In genomic region chr6:136338486-136338885, GRCh38 we compare ENCODE assay signal across 24 cellular contexts. TPM values are rescaled to one million over a fixed set of nuclear protein-coding genes. Genes with fewer than 3 reads are reported as not detected.
DNase-seq lines count a peak whose midpoint lies in the region; ATAC-seq, FAIRE-seq and TF ChIP-seq lines count a peak whose summit lies in the region.
"Had no signal": no experiment of that assay in that cellular context is flagged by ENCODE, and none has a peak within 500 bp of the region (broad histone marks: within the 10 kb centered on the region; RNA-seq: fewer than 3 reads in every experiment).

No MANE protein-coding gene starts in this region.

- no peaks in the 10 kb centered on the region for H3K4me1 ChIP-seq in Loucy (ENCODE audit: insufficient read depth, low read length, poor library complexity, severe bottlenecking)
- no peaks in the 10 kb centered on the region for H3K4me1 ChIP-seq in mucosa of descending colon (ENCODE audit: low read depth)
- H3K4me1 ChIP-seq: colonic mucosa, right lobe of liver had no signal

- H3K9me3 ChIP-seq in Loucy (ENCODE audit: insufficient read depth, low read depth, low read length): no peaks in the 10 kb centered on the region
- H3K9me3 ChIP-seq in mucosa of descending colon: no peaks in the 10 kb centered on the region
- H3K9me3 ChIP-seq: colonic mucosa, pancreas, right lobe of liver, upper lobe of left lung had no signal

- H3K4me2 ChIP-seq in Loucy (ENCODE audit: low read depth, low read length, poor library complexity, severe bottlenecking): no peak overlapping the region

- no peak for FAIRE-seq in GM19239 (lab: Jason Lieb, UNC)
- FAIRE-seq: GM12891, pancreas had no signal

- no peaks in the 10 kb centered on the region for H3F3A ChIP-seq in Loucy (ENCODE audit: low read depth)

- H3K36me3 ChIP-seq in Loucy (ENCODE audit: insufficient read depth, low read length) (no peaks in the 10 kb centered on the region), mucosa of descending colon (ENCODE audit: low read depth) (no peaks in the 10 kb centered on the region)
- H3K36me3 ChIP-seq: colonic mucosa, pancreas, right lobe of liver, upper lobe of left lung had no signal

- no peaks in the 10 kb centered on the region for H3K79me2 ChIP-seq in Loucy (ENCODE audit: insufficient read depth, low read length)

- intact Hi-C loops in mucosa of descending colon (cut with DNase I, micrococcal nuclease): no loop called here

- H3K4me3 ChIP-seq in Loucy (ENCODE audit: low read length, poor library complexity, severe bottlenecking): no peak overlapping the region
- no peak overlapping the region for H3K4me3 ChIP-seq in choroid plexus epithelial cell (ENCODE audit: low read depth, low read length)
- no peak overlapping the region for H3K4me3 ChIP-seq in mucosa of descending colon
- H3K4me3 ChIP-seq: colonic mucosa, pancreas, right lobe of liver, upper lobe of left lung had no signal

- no peaks in the 10 kb centered on the region for H3K9me2 ChIP-seq in Loucy (replicated peaks; ENCODE audit: low read depth, low read length)

- H3K9ac ChIP-seq in Loucy (ENCODE audit: low read depth, low read length, poor library complexity, severe bottlenecking): no peak overlapping the region

- no peak overlapping the region for H2AFZ ChIP-seq in Loucy (ENCODE audit: low read length)

- H3K27ac ChIP-seq in C4-2B: no peak overlapping the region; the same call in 1 of the 2 replicates
- H3K27ac ChIP-seq: colonic mucosa, pancreas, right lobe of liver, upper lobe of left lung had no signal

- DNase-seq in choroid plexus epithelial cell (ENCODE audit: low read depth) (no peak), mucosa of descending colon (no peak), NCI-H128 (lab: John Stamatoyannopoulos, UW; ENCODE audit: unreplicated experiment) (no peak), GM19239 (ENCODE audit: insufficient read length, low spot score) (no peak)
- DNase-seq: activated CD8-positive, alpha-beta T cell treated with anti-CD3 and anti-CD28 coated beads for 36 hours; activated gamma-delta T cell; CD4-positive, alpha-beta T cell; colonic mucosa; DMS79 treated with DMSO at 0.1 percent for 48 hours; GOT3; naive thymus-derived CD8-positive, alpha-beta T cell; NCI-H146; NCI-H2171 treated with DMSO at 0.1 percent for 48 hours; NCI-H524 treated with DMSO at 0.1 percent for 48 hours; pancreas; right lobe of liver; stimulated activated naive CD8-positive, alpha-beta T cell treated with anti-CD3 and anti-CD28 coated beads, Interleukin-15, amount 100 ng/mL, for 72 hours; T-helper 9 cell; upper lobe of left lung had no signal

- ATAC-seq in mucosa of descending colon: peak; percentile 35
- no peak for ATAC-seq in GM21390 (IDR thresholded peaks at IDR 0.05; ENCODE audit: unreplicated experiment)
- ATAC-seq: activated CD4-positive, CD25-positive, alpha-beta regulatory T cell treated with anti-CD3 and anti-CD28 coated beads, Interleukin-2, amount 50 U/mL, for 24 hours; activated CD8-positive, alpha-beta T cell treated with anti-CD3 and anti-CD28 coated beads for 36 hours; naive thymus-derived CD8-positive, alpha-beta T cell; stimulated activated naive CD8-positive, alpha-beta T cell treated with anti-CD3 and anti-CD28 coated beads, Interleukin-15, amount 100 ng/mL, for 72 hours had no signal

- peak; percentile 22 for TF ChIP-seq CTCF in C4-2B (conservative IDR thresholded peaks at IDR 0.05)
- TF ChIP-seq CTCF in Loucy (conservative IDR thresholded peaks at IDR 0.05; ENCODE audit: low read length): 0 out of 2 replicates have a peak, but pooled peaks have one; percentile 22
- TF ChIP-seq CTCF in choroid plexus epithelial cell (conservative IDR thresholded peaks at IDR 0.05; ENCODE audit: low read depth, low read length): peak; percentile 30
- no peak for TF ChIP-seq CTCF in mucosa of descending colon (IDR thresholded peaks at IDR 0.05)

- H3K27me3 ChIP-seq in Loucy (ENCODE audit: insufficient read depth, low read length, poor library complexity, severe bottlenecking): peaks cover 6% of the 10 kb centered on the region
- H3K27me3 ChIP-seq: colonic mucosa, pancreas, right lobe of liver, upper lobe of left lung had no signal

- no peaks in the 10 kb centered on the region for H4K20me1 ChIP-seq in Loucy (ENCODE audit: insufficient read depth, low read length, poor library complexity, severe bottlenecking)

RNA-seq across cellular contexts. Expression of gene BCLAF1, which starts 48.8 kb away (rescaled TPM):
- 100 to 1,000 TPM; 111 to 130 (median 123) TPM for total RNA-seq in mucosa of descending colon
